ENCODE assay signal across 18 cellular contexts in the genomic region with DNA sequence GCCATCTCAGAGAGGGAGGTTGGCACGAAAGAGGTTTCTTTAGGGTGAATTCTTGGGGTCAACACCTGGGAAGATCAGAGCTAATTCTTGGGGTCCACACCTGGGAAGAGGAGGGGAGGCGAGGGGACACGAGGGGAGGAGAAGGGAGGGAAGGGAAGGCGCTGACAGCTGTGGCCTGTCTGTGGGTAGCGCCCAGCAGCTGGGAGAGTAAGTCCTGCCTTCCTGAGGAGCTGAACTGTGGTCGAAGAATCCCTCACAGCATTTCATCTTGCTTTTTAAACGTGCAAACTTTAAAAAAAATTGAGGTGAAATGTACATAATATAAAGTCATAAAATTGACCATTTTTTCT.
DNase-seq lines count a peak whose midpoint lies in the region; ATAC-seq, FAIRE-seq and TF ChIP-seq lines count a peak whose summit lies in the region.
"Had no signal": no experiment of that assay in that cellular context is flagged by ENCODE, and none has a peak within 500 bp of the region (broad histone marks: within the 10 kb centered on the region; RNA-seq: fewer than 3 reads in every experiment).

No MANE protein-coding gene starts in this region.

- H3K4me1 Mint-ChIP-seq in nephron progenitor cell: peaks cover 11% of the 10 kb centered on the region
- H3K4me1 Mint-ChIP-seq in activated naive CD4-positive, alpha-beta T cell treated with anti-CD3 and anti-CD28 coated beads, Interleukin-2, amount 10 ng/mL, durations not matched to agents 7 days and 5 days: no peaks in the 10 kb centered on the region
- H3K4me1 Mint-ChIP-seq: CD4-positive, CD25-positive, alpha-beta regulatory T cell had no signal

- no peaks in the 10 kb centered on the region for H3K36me3 Mint-ChIP-seq in nephron progenitor cell (ENCODE audit: low read depth)
- no peaks in the 10 kb centered on the region for H3K36me3 Mint-ChIP-seq in activated naive CD4-positive, alpha-beta T cell treated with anti-CD3 and anti-CD28 coated beads, Interleukin-2, amount 10 ng/mL, durations not matched to agents 7 days and 5 days
- H3K36me3 Mint-ChIP-seq: CD4-positive, CD25-positive, alpha-beta regulatory T cell had no signal

- H3K9me3 ChIP-seq in heart left ventricle (no peaks in the 10 kb centered on the region), right atrium auricular region (no peaks in the 10 kb centered on the region)
- H3K9me3 ChIP-seq: A549 had no signal

- TF ChIP-seq CTCF in heart left ventricle (IDR thresholded peaks at IDR 0.05) (no peak), right atrium auricular region (IDR thresholded peaks at IDR 0.05) (no peak), nephron progenitor cell (IDR thresholded peaks at IDR 0.05) (no peak)

- H3K27ac Mint-ChIP-seq in nephron progenitor cell: peak overlapping the region; percentile 75
- no peak overlapping the region for H3K27ac Mint-ChIP-seq in activated naive CD4-positive, alpha-beta T cell treated with anti-CD3 and anti-CD28 coated beads, Interleukin-2, amount 10 ng/mL, durations not matched to agents 7 days and 5 days

- peak; percentile 55 for FAIRE-seq in urothelium cell line (lab: Jason Lieb, UNC)
- FAIRE-seq: A549, GM12878, GM18507 had no signal

- H3K4me3 ChIP-seq in heart left ventricle (no peak overlapping the region), right atrium auricular region (no peak overlapping the region)
- H3K4me3 ChIP-seq: A549, GM12878 had no signal

- ATAC-seq in heart left ventricle: peak in 1 of 4 donors; percentile 6
- ATAC-seq: A549, GM12878 had no signal

- CTCF ChIA-PET in activated naive CD4-positive, alpha-beta T cell treated with anti-CD3 and anti-CD28 coated beads, Interleukin-2, amount 10 ng/mL, durations not matched to agents 7 days and 5 days (lab: Charles Lee): interaction anchor here (0.9 kb wide), 1 partner anchor 215 kb away, joined by 3 read pairs; no protein-coding TSS in a partner anchor

- peak overlapping the region in 7 of 12 donors; percentile 1 to 58 (median 43) for H3K27ac ChIP-seq in heart left ventricle
- H3K27ac ChIP-seq in right atrium auricular region: peak overlapping the region; percentile 39 to 71
- H3K27ac ChIP-seq: A549 had no signal

- peaks cover 13% of the 10 kb centered on the region for H3K9me3 Mint-ChIP-seq in nephron progenitor cell
- H3K9me3 Mint-ChIP-seq in activated naive CD4-positive, alpha-beta T cell treated with anti-CD3 and anti-CD28 coated beads, Interleukin-2, amount 10 ng/mL, durations not matched to agents 7 days and 5 days: no peaks in the 10 kb centered on the region
- H3K9me3 Mint-ChIP-seq: CD4-positive, CD25-positive, alpha-beta regulatory T cell had no signal

- peaks cover 7% of the 10 kb centered on the region for H3K27me3 Mint-ChIP-seq in nephron progenitor cell (ENCODE audit: low read depth, poor library complexity)
- H3K27me3 Mint-ChIP-seq in activated naive CD4-positive, alpha-beta T cell treated with anti-CD3 and anti-CD28 coated beads, Interleukin-2, amount 10 ng/mL, durations not matched to agents 7 days and 5 days: peaks cover 7% of the 10 kb centered on the region

- TF ChIP-seq POLR2A in heart left ventricle (IDR thresholded peaks at IDR 0.05): no peak

- peaks cover 0 to 10% (median 0%) of the 10 kb centered on the region in 12 donors for H3K4me1 ChIP-seq in heart left ventricle
- H3K4me1 ChIP-seq in right atrium auricular region: peaks cover 0 to 12% of the 10 kb centered on the region in 2 donors
- H3K4me1 ChIP-seq: A549 had no signal

- no peak overlapping the region for H3K4me3 Mint-ChIP-seq in nephron progenitor cell
- H3K4me3 Mint-ChIP-seq in activated naive CD4-positive, alpha-beta T cell treated with anti-CD3 and anti-CD28 coated beads, Interleukin-2, amount 10 ng/mL, durations not matched to agents 7 days and 5 days: no peak overlapping the region
- H3K4me3 Mint-ChIP-seq: CD4-positive, CD25-positive, alpha-beta regulatory T cell had no signal

- H3K27me3 ChIP-seq in heart left ventricle (no peaks in the 10 kb centered on the region), right atrium auricular region (no peaks in the 10 kb centered on the region)

- intact Hi-C loops in heart left ventricle (cut with DNase I) (no loop called here), cardiac septum (cut with DNase I) (no loop called here)

- H3K36me3 ChIP-seq in heart left ventricle (no peaks in the 10 kb centered on the region), right atrium auricular region (no peaks in the 10 kb centered on the region)

- WGBS in heart left ventricle, 4 donors: 78 to 86% (median 80%) methylated on average over 7 of the region's 7 CpGs

- DNase-seq in heart left ventricle: no peak
- DNase-seq in cardiac septum (ENCODE audit: low spot score): no peak
- no peak for DNase-seq in right atrium auricular region (ENCODE audit: low spot score)
- no peak for DNase-seq in nephron progenitor cell
- DNase-seq in urothelium cell line (ENCODE audit: low spot score): no peak
- no peak for DNase-seq in AG08395 (ENCODE audit: low spot score)
- DNase-seq in pons (ENCODE audit: low spot score): no peak
- DNase-seq in activated naive CD4-positive, alpha-beta T cell treated with anti-CD3 and anti-CD28 coated beads, Interleukin-2, amount 10 ng/mL, durations not matched to agents 7 days and 5 days: no peak
- DNase-seq: Calu3; CD4-positive, CD25-positive, alpha-beta regulatory T cell; HCEC 1CT; NCI-H1436; NCI-H2029 treated with DMSO at 0.1 percent for 48 hours; NCI-H510A; RPMI8226 had no signal
